22 cellular contexts compared by ENCODE assay signal in genomic region chr13:61258185-61258584, GRCh38.
A peak's percentile ranks its signal among the peaks of the same experiment; 100 is the strongest.
DNase-seq lines count a peak whose midpoint lies in the region; ATAC-seq and TF ChIP-seq lines count a peak whose summit lies in the region.
"Had no signal": no experiment of that assay in that cellular context is flagged by ENCODE, and none has a peak within 500 bp of the region (broad histone marks: within the 10 kb centered on the region; RNA-seq: fewer than 3 reads in every experiment).

No MANE protein-coding gene starts in this region.

- H3K27ac ChIP-seq in endodermal cell (ENCODE audit: low read depth, low read length), result no peak overlapping the region
- H3K27ac ChIP-seq: A549, RWPE1, SK-N-MC had no signal

- DNase-seq in endodermal cell (no peak), COR-L47 (lab: John Stamatoyannopoulos, UW) (no peak), NCI-H82 (lab: John Stamatoyannopoulos, UW) (no peak)
- DNase-seq: CD4-positive, alpha-beta T cell; DND-41; MM.1S; NCI-H1092; NCI-H1436; NCI-H187 treated with DMSO at 0.1 percent for 48 hours; NCI-H2107; NCI-H510A; SHP77 treated with DMSO at 0.1 percent for 48 hours; T-helper 2 cell had no signal

- no peak overlapping the region for H3K9ac ChIP-seq in endodermal cell (ENCODE audit: extremely low read depth, low read length, poor library complexity, severe bottlenecking)

- no peaks in the 10 kb centered on the region for H3K4me1 Mint-ChIP-seq in endodermal cell

- peak; percentile 45 for TF ChIP-seq CTCF in endodermal cell (conservative IDR thresholded peaks at IDR 0.05)

- no peak overlapping the region for H3K27ac Mint-ChIP-seq in endodermal cell
- H3K27ac Mint-ChIP-seq: CD4-positive, alpha-beta T cell had no signal

- H3K27me3 Mint-ChIP-seq in endodermal cell (ENCODE audit: insufficient read depth), result no peaks in the 10 kb centered on the region
- H3K27me3 Mint-ChIP-seq: CD4-positive, alpha-beta T cell had no signal

- H3K4me3 ChIP-seq in endodermal cell (ENCODE audit: low read length), result no peak overlapping the region
- H3K4me3 ChIP-seq: A549, K562, SK-N-MC had no signal

- ATAC-seq in GM18861 (IDR thresholded peaks at IDR 0.05; ENCODE audit: unreplicated experiment) (peak; percentile 67), HG02623 (IDR thresholded peaks at IDR 0.05; ENCODE audit: unreplicated experiment) (peak; percentile 40), HG03565 (IDR thresholded peaks at IDR 0.05; ENCODE audit: unreplicated experiment) (peak; percentile 51), GM21381 (IDR thresholded peaks at IDR 0.05; ENCODE audit: unreplicated experiment) (no peak)
- ATAC-seq: A549, HepG2, K562 had no signal

- no peaks in the 10 kb centered on the region for H3K36me3 Mint-ChIP-seq in endodermal cell (ENCODE audit: low read depth)

- no peaks in the 10 kb centered on the region for H3K9me3 ChIP-seq in endodermal cell (ENCODE audit: control insufficient read depth, low read length)
- H3K9me3 ChIP-seq: A549 had no signal

- H3K4me1 ChIP-seq in endodermal cell (ENCODE audit: control insufficient read depth, insufficient read depth, low read length), result no peaks in the 10 kb centered on the region
- H3K4me1 ChIP-seq: A549 had no signal

- H3K4me3 Mint-ChIP-seq in endodermal cell, result no peak overlapping the region
- H3K4me3 Mint-ChIP-seq: CD4-positive, alpha-beta T cell had no signal

- no peaks in the 10 kb centered on the region for H3K36me3 ChIP-seq in endodermal cell (ENCODE audit: control insufficient read depth, insufficient read depth, low read length)

- no peaks in the 10 kb centered on the region for H3K9me3 Mint-ChIP-seq in endodermal cell

- H3K27me3 ChIP-seq in endodermal cell (ENCODE audit: control insufficient read depth, insufficient read depth, low read length, poor library complexity, severe bottlenecking), result no peaks in the 10 kb centered on the region
